8 cellular contexts compared by ENCODE assay signal in the genomic region with DNA sequence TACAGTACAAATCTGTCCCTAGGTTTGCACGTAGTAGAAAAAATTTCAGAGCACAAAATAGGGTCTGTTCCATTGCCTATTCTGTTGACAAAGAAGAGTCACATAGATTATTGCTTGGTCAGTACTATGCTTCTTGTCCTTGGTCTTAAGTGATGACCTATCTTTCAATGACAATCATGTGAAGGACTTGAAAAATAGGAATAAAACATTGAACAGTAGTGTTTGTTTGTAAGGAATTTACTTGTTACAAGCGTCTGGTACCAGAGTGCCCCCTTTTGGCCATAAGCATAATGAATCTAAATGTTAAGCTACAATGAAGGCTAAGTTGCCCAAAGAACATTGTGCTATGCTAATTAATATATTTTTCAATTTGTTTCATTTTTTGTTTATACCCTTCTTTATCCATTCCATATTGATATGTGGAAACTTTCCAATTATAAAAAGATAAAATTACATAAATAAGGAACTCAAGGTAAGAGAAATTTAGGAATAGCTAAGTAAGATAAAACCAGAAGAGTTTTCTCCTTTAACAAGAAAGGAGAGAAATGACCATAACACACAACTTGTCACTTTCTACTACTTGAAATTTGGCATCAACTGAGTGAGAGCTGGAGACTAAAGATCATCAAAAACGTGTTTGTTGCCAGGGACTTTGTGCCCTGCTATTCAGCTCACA.
DNase-seq lines count a peak whose midpoint lies in the region; ATAC-seq, FAIRE-seq and TF ChIP-seq lines count a peak whose summit lies in the region.

No MANE protein-coding gene starts in this region.

- no peak overlapping the region for H3K9ac ChIP-seq in kidney (ENCODE audit: low read length in 2 of 2)

- H3K9me3 ChIP-seq in kidney (ENCODE audit: control insufficient read depth in 1 of 2, low read length in 2 of 2) (no peaks in the 10 kb centered on the region), thoracic aorta (no peaks in the 10 kb centered on the region)

- H3K27ac ChIP-seq in kidney (ENCODE audit: low read depth in 2 of 2, low read length in 2 of 2) (no peak overlapping the region), thoracic aorta (peak overlapping the region in 1 of 2 donors; percentile 18)

- H3K4me3 ChIP-seq in kidney (ENCODE audit: low read length in 2 of 2) = no peak overlapping the region
- no peak overlapping the region for H3K4me3 ChIP-seq in thoracic aorta

- H3K4me1 ChIP-seq in kidney (ENCODE audit: control insufficient read depth in 1 of 2, insufficient read depth in 1 of 2, low read depth in 1 of 2, low read length in 2 of 2) (no peaks in the 10 kb centered on the region), thoracic aorta (ENCODE audit: control insufficient read depth in 1 of 2, low read depth in 2 of 2) (peaks cover 0 to 13% of the 10 kb centered on the region in 2 donors)

- peak; percentile 43 for TF ChIP-seq CTCF in kidney (IDR thresholded peaks at IDR 0.05; ENCODE audit: borderline replicate concordance, extremely low read depth, insufficient read depth)
- TF ChIP-seq CTCF in thoracic aorta (IDR thresholded peaks at IDR 0.05) = peak; percentile 74

- H3K36me3 ChIP-seq in kidney (ENCODE audit: control insufficient read depth in 1 of 2, insufficient read depth in 2 of 2, low read length in 2 of 2) = no peaks in the 10 kb centered on the region
- peaks cover 12% of the 10 kb centered on the region for H3K36me3 ChIP-seq in thoracic aorta

- DNase-seq in DMS153 treated with DMSO at 0.1 percent for 48 hours (lab: John Stamatoyannopoulos, UW; ENCODE audit: unreplicated experiment) (peak; percentile 12), DMS153 (lab: John Stamatoyannopoulos, UW) (no peak), NCI-H226 (peak; percentile 10), amniotic epithelial cell (ENCODE audit: low read depth) (peak; percentile 76), kidney (no peak), thoracic aorta (ENCODE audit: low spot score) (no peak)

- H3K27me3 ChIP-seq in thoracic aorta (replicated peaks; ENCODE audit: insufficient read depth) = no peaks in the 10 kb centered on the region

- peak; percentile 87 for FAIRE-seq in kidney (lab: Jason Lieb, UNC)

- ATAC-seq in GM21576 (IDR thresholded peaks at IDR 0.05; ENCODE audit: unreplicated experiment) = peak; percentile 52
- ATAC-seq in thoracic aorta (ENCODE audit: insufficient number of reproducible peaks, low FRiP score, low read depth) = no peak
- no peak for ATAC-seq in GM21360 (IDR thresholded peaks at IDR 0.05; ENCODE audit: unreplicated experiment)

- intact Hi-C loops in kidney (cut with DNase I) = no loop called here

Comparison
In these comparisons a context has a peak if more than half of its experiments do, and no peak if none do; other contexts are left out.
1. DNase-seq: peak in DMS153 treated with DMSO at 0.1 percent for 48 hours (single experiment), NCI-H226 (single experiment) and amniotic epithelial cell (single experiment); none in DMS153 (single experiment), kidney (single experiment) and thoracic aorta (single experiment).